ENCODE assay signal across 8 cellular contexts in the genomic region with DNA sequence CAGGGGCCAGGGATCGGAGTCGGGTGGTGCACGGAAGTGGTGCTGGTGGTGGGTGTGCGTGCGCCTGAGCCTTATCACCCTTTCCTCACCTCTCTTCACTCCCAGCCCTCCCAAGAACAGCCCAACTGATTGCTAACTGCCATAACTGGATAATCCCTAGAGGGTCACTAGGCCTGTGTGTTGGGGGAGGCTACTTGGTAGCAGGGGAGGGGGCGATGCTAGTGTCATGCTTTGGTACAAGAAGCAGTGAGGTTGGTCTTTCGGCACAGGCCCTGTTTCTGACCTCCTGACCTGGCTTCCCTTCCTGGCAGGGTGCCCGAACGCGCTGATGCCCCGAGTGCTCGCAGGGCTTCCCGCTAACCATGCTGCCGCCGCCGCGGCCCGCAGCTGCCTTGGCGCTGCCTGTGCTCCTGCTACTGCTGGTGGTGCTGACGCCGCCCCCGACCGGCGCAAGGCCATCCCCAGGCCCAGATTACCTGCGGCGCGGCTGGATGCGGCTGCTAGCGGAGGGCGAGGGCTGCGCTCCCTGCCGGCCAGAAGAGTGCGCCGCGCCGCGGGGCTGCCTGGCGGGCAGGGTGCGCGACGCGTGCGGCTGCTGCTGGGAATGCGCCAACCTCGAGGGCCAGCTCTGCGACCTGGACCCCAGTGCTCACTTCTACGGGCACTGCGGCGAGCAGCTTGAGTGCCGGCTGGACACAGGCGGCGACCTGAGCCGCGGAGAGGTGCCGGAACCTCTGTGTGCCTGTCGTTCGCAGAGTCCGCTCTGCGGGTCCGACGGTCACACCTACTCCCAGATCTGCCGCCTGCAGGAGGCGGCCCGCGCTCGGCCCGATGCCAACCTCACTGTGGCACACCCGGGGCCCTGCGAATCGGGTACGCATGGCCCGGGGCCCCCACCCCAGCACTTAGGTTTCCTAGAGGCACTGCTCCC. TPM values are rescaled to one million over a fixed set of nuclear protein-coding genes. Genes with fewer than 3 reads are reported as not detected.
A peak's percentile ranks its signal among the peaks of the same experiment; 100 is the strongest.
DNase-seq lines count a peak whose midpoint lies in the region; ATAC-seq and TF ChIP-seq lines count a peak whose summit lies in the region.

No MANE protein-coding gene starts in this region.

- H4K8ac ChIP-seq in H9 (replicated peaks; ENCODE audit: insufficient read length, low read depth, low read length) = no peak overlapping the region

- H2BK15ac ChIP-seq in H9 (ENCODE audit: low read depth, low read length) = no peak overlapping the region

- DNase-seq in CD4-positive, CD25-positive, alpha-beta regulatory T cell = peak; percentile 43 to 69 (median 53)
- DNase-seq in H9 (peak; percentile 85), NOMO-1 treated with DMSO at 0.1 percent for 48 hours (lab: John Stamatoyannopoulos, UW; ENCODE audit: unreplicated experiment) (peak; percentile 55), glutamatergic neuron (peak; percentile 84), progenitor cell of endocrine pancreas (ENCODE audit: low spot score, unreplicated experiment) (peak; percentile 74), middle frontal gyrus (ENCODE audit: extremely low spot score, low spot score) (no peak)
- DNase-seq in activated T-helper 2 cell treated with anti-CD3 and anti-CD28 coated beads, Interferon-gamma antibody, Interleukin-2, Interleukin-4, amounts not matched to agents 10 μg/mL and 5 μg/mL and 100 μg/mL, durations not matched to agents 14 hours and 24 hours and 36 hours (ENCODE audit: low spot score) = peak; percentile 44

- no peak overlapping the region for H3K9ac ChIP-seq in H9 (ENCODE audit: extremely low read depth, insufficient read length, low read length)

- H3K23me2 ChIP-seq in H9 (ENCODE audit: insufficient read length, low read depth, low read length, poor library complexity, severe bottlenecking) = peaks cover 40% of the 10 kb centered on the region

- H3K27me3 ChIP-seq in CD4-positive, CD25-positive, alpha-beta regulatory T cell (ENCODE audit: control insufficient read depth, insufficient read depth, low read length) = peaks cover 25% of the 10 kb centered on the region
- peaks cover 45% of the 10 kb centered on the region for H3K27me3 ChIP-seq in H9 (ENCODE audit: insufficient read depth, low read length)

- no peak overlapping the region for H3K23ac ChIP-seq in H9 (ENCODE audit: insufficient read length, low read depth, low read length)

- no peaks in the 10 kb centered on the region for H3K79me1 ChIP-seq in H9 (ENCODE audit: insufficient read depth, low read depth, low read length, poor library complexity, severe bottlenecking)

- H2BK120ac ChIP-seq in H9 (ENCODE audit: low read depth, low read length, poor library complexity, severe bottlenecking) = no peak overlapping the region

- H3K4me1 ChIP-seq in CD4-positive, CD25-positive, alpha-beta regulatory T cell (ENCODE audit: control insufficient read depth, insufficient read depth, low read length, poor library complexity, severe bottlenecking) = peaks cover 54% of the 10 kb centered on the region
- H3K4me1 ChIP-seq in H9 (ENCODE audit: insufficient read depth, low read length) = no peaks in the 10 kb centered on the region; the same call in 1 of the 2 replicates

- peak; percentile 20 to 36 for ATAC-seq in CD4-positive, CD25-positive, alpha-beta regulatory T cell (ENCODE audit: low read depth in 2 of 2)
- ATAC-seq in GM21529 (IDR thresholded peaks at IDR 0.05; ENCODE audit: unreplicated experiment) = no peak

- H4K5ac ChIP-seq in H9 (ENCODE audit: insufficient read length, low read depth, low read length) = no peak overlapping the region

- peak overlapping the region; percentile 98 for H3K4me2 ChIP-seq in H9 (ENCODE audit: insufficient read depth, insufficient read length, low read length)

- H4K20me1 ChIP-seq in H9 (ENCODE audit: control insufficient read depth, insufficient read depth, insufficient read length) = no peaks in the 10 kb centered on the region

- H2AK5ac ChIP-seq in H9 (ENCODE audit: insufficient read length, low read length) = no peak overlapping the region

- H3K36me3 ChIP-seq in CD4-positive, CD25-positive, alpha-beta regulatory T cell (ENCODE audit: control insufficient read depth, insufficient read depth, low read length) = no peaks in the 10 kb centered on the region

- intact Hi-C loops in activated T-helper 2 cell treated with anti-CD3 and anti-CD28 coated beads, Interferon-gamma antibody, Interleukin-2, Interleukin-4, amounts not matched to agents 10 μg/mL and 5 μg/mL and 100 μg/mL, durations not matched to agents 14 hours and 24 hours and 36 hours (cut with micrococcal nuclease) = loop anchor here (5.0 to 10.0 kb wide), 3 partner anchors 80 to 1630 kb away; partner anchors contain the start of genes BTRC and GOT1

- no peak overlapping the region for H4K91ac ChIP-seq in H9 (ENCODE audit: insufficient read length, low read depth, low read length)

- H3K4ac ChIP-seq in H9 (ENCODE audit: low read depth, low read length) = no peak overlapping the region

- H3T11ph ChIP-seq in H9 (ENCODE audit: low read length) = no peak overlapping the region

- H3K18ac ChIP-seq in H9 (ENCODE audit: insufficient read length, low read depth, low read length) = no peak overlapping the region

- no peak overlapping the region for H2AFZ ChIP-seq in H9 (ENCODE audit: low read length)

- H3K56ac ChIP-seq in H9 (ENCODE audit: insufficient read length, low read depth, low read length) = no peak overlapping the region

- H2BK12ac ChIP-seq in H9 (ENCODE audit: insufficient read length, low read depth, low read length) = no peak overlapping the region

- no CpG with 5 or more reads among the region's 72 CpGs for WGBS in H9 (ENCODE audit: extremely low coverage, insufficient read length, low lambda C conversion rate)

- H3K27me3 Mint-ChIP-seq in CD4-positive, CD25-positive, alpha-beta regulatory T cell = peaks cover 42% of the 10 kb centered on the region
- peaks cover 60% of the 10 kb centered on the region for H3K27me3 Mint-ChIP-seq in H9 (ENCODE audit: low read depth)
- H3K27me3 Mint-ChIP-seq in activated T-helper 2 cell treated with anti-CD3 and anti-CD28 coated beads, Interferon-gamma antibody, Interleukin-2, Interleukin-4, amounts not matched to agents 10 μg/mL and 5 μg/mL and 100 μg/mL, durations not matched to agents 14 hours and 24 hours and 36 hours (ENCODE audit: low read depth) = peaks cover 43% of the 10 kb centered on the region
- peaks cover 12% of the 10 kb centered on the region for H3K27me3 Mint-ChIP-seq in glutamatergic neuron (ENCODE audit: unreplicated experiment)
- peaks cover 49% of the 10 kb centered on the region for H3K27me3 Mint-ChIP-seq in progenitor cell of endocrine pancreas

- H3K9me3 ChIP-seq in CD4-positive, CD25-positive, alpha-beta regulatory T cell (ENCODE audit: control insufficient read depth in 2 of 2, low read length in 2 of 2) = no peaks in the 10 kb centered on the region
- H3K9me3 ChIP-seq in H9 (ENCODE audit: control insufficient read depth, low read depth, low read length) = no peaks in the 10 kb centered on the region

- H3K4me3 ChIP-seq in CD4-positive, CD25-positive, alpha-beta regulatory T cell (ENCODE audit: low read depth, low read length) = no peak overlapping the region

- H3K36me3 Mint-ChIP-seq in CD4-positive, CD25-positive, alpha-beta regulatory T cell = peaks cover 3% of the 10 kb centered on the region
- peaks cover 0 to 2% (median 0%) of the 10 kb centered on the region in 3 experiments; a peak in 3 of 7 replicates for H3K36me3 Mint-ChIP-seq in H9 (ENCODE audit: insufficient read depth in 1 of 3, low read depth in 3 of 3)
- H3K36me3 Mint-ChIP-seq in activated T-helper 2 cell treated with anti-CD3 and anti-CD28 coated beads, Interferon-gamma antibody, Interleukin-2, Interleukin-4, amounts not matched to agents 10 μg/mL and 5 μg/mL and 100 μg/mL, durations not matched to agents 14 hours and 24 hours and 36 hours (ENCODE audit: low read depth) = no peaks in the 10 kb centered on the region
- H3K36me3 Mint-ChIP-seq in glutamatergic neuron (ENCODE audit: unreplicated experiment) = no peaks in the 10 kb centered on the region
- H3K36me3 Mint-ChIP-seq in progenitor cell of endocrine pancreas (ENCODE audit: insufficient read depth) = no peaks in the 10 kb centered on the region

- H3K27ac ChIP-seq in CD4-positive, CD25-positive, alpha-beta regulatory T cell (ENCODE audit: insufficient read depth, low read length, poor library complexity, severe bottlenecking) = no peak overlapping the region
- H3K27ac ChIP-seq in H9 (ENCODE audit: insufficient read length, low read depth, low read length) = no peak overlapping the region

- peak overlapping the region; percentile 76 to 95 (median 83) for H3K4me3 Mint-ChIP-seq in CD4-positive, CD25-positive, alpha-beta regulatory T cell
- H3K4me3 Mint-ChIP-seq in H9 (peak overlapping the region; percentile 66 to 79), glutamatergic neuron (ENCODE audit: unreplicated experiment) (peak overlapping the region; percentile 75), progenitor cell of endocrine pancreas (ENCODE audit: low read depth) (peak overlapping the region; percentile 63)
- peak overlapping the region; percentile 13 for H3K4me3 Mint-ChIP-seq in activated T-helper 2 cell treated with anti-CD3 and anti-CD28 coated beads, Interferon-gamma antibody, Interleukin-2, Interleukin-4, amounts not matched to agents 10 μg/mL and 5 μg/mL and 100 μg/mL, durations not matched to agents 14 hours and 24 hours and 36 hours (ENCODE audit: low read depth)

- no peak overlapping the region for H2BK5ac ChIP-seq in H9 (ENCODE audit: insufficient read length, low read length)

- no peak overlapping the region for H2BK20ac ChIP-seq in H9 (ENCODE audit: low read depth, low read length, poor library complexity, severe bottlenecking)

- H3K27ac Mint-ChIP-seq in CD4-positive, CD25-positive, alpha-beta regulatory T cell = no peak overlapping the region
- H3K27ac Mint-ChIP-seq in H9 (no peak overlapping the region; a peak in 1 of 7 replicates), glutamatergic neuron (ENCODE audit: unreplicated experiment) (no peak overlapping the region), progenitor cell of endocrine pancreas (no peak overlapping the region)
- no peak overlapping the region for H3K27ac Mint-ChIP-seq in activated T-helper 2 cell treated with anti-CD3 and anti-CD28 coated beads, Interferon-gamma antibody, Interleukin-2, Interleukin-4, amounts not matched to agents 10 μg/mL and 5 μg/mL and 100 μg/mL, durations not matched to agents 14 hours and 24 hours and 36 hours

- no peaks in the 10 kb centered on the region for H3K79me2 ChIP-seq in H9 (ENCODE audit: insufficient read depth, low read length)

- peaks cover 7 to 53% (median 20%) of the 10 kb centered on the region in 4 donors for H3K4me1 Mint-ChIP-seq in CD4-positive, CD25-positive, alpha-beta regulatory T cell
- H3K4me1 Mint-ChIP-seq in H9 (peaks cover 31 to 41% of the 10 kb centered on the region in 2 experiments), glutamatergic neuron (ENCODE audit: low read depth, unreplicated experiment) (peaks cover 3% of the 10 kb centered on the region), progenitor cell of endocrine pancreas (ENCODE audit: low read depth) (peaks cover 16% of the 10 kb centered on the region)
- peaks cover 24% of the 10 kb centered on the region for H3K4me1 Mint-ChIP-seq in activated T-helper 2 cell treated with anti-CD3 and anti-CD28 coated beads, Interferon-gamma antibody, Interleukin-2, Interleukin-4, amounts not matched to agents 10 μg/mL and 5 μg/mL and 100 μg/mL, durations not matched to agents 14 hours and 24 hours and 36 hours (ENCODE audit: low read depth)

- no peaks in the 10 kb centered on the region for H3K9me3 Mint-ChIP-seq in CD4-positive, CD25-positive, alpha-beta regulatory T cell
- H3K9me3 Mint-ChIP-seq in H9 = no peaks in the 10 kb centered on the region; a peak in 1 of 5 replicates
- H3K9me3 Mint-ChIP-seq in activated T-helper 2 cell treated with anti-CD3 and anti-CD28 coated beads, Interferon-gamma antibody, Interleukin-2, Interleukin-4, amounts not matched to agents 10 μg/mL and 5 μg/mL and 100 μg/mL, durations not matched to agents 14 hours and 24 hours and 36 hours = no peaks in the 10 kb centered on the region
- peaks cover 3% of the 10 kb centered on the region for H3K9me3 Mint-ChIP-seq in glutamatergic neuron (ENCODE audit: unreplicated experiment)
- H3K9me3 Mint-ChIP-seq in progenitor cell of endocrine pancreas (ENCODE audit: low read depth) = no peaks in the 10 kb centered on the region

- TF ChIP-seq CTCF in H9 (conservative IDR thresholded peaks at IDR 0.05) (peak; percentile 71), glutamatergic neuron (IDR thresholded peaks at IDR 0.05; ENCODE audit: partially characterized antibody, unreplicated experiment) (peak; percentile 63), progenitor cell of endocrine pancreas (IDR thresholded peaks at IDR 0.05; ENCODE audit: unreplicated experiment) (peak; percentile 76)

- no peak overlapping the region for H3K14ac ChIP-seq in H9 (ENCODE audit: insufficient read depth, low read length)

RNA-seq across cellular contexts. Expression of gene KAZALD1, which starts 0.7 kb away (rescaled TPM):
- total RNA-seq in CD4-positive, CD25-positive, alpha-beta regulatory T cell = not detected
- under 1 TPM in 1 of 4 donors, not detected in 3; 0.62 TPM for polyA plus RNA-seq in CD4-positive, CD25-positive, alpha-beta regulatory T cell
- 2.9 and 3.6 TPM in 2 replicates for total RNA-seq in H9 (2021)
- 0.55 and 0.67 TPM in 2 replicates for total RNA-seq in activated T-helper 2 cell treated with anti-CD3 and anti-CD28 coated beads, Interferon-gamma antibody, Interleukin-2, Interleukin-4, amounts not matched to agents 10 μg/mL and 5 μg/mL and 100 μg/mL, durations not matched to agents 14 hours and 24 hours and 36 hours
- total RNA-seq in glutamatergic neuron (ENCODE audit: unreplicated experiment) = 0.59 TPM
- 1.3 and 2.0 TPM in 2 replicates for total RNA-seq in progenitor cell of endocrine pancreas

RNA-seq across cellular contexts. Expression of gene SFXN3, which starts 31.5 kb away (rescaled TPM):
- total RNA-seq in CD4-positive, CD25-positive, alpha-beta regulatory T cell = 70.4 TPM
- 10 to 100 TPM; 17.7 to 21.1 (median 20.2) TPM for polyA plus RNA-seq in CD4-positive, CD25-positive, alpha-beta regulatory T cell
- total RNA-seq in H9 (2021) = 2.8 and 3.4 TPM in 2 replicates
- total RNA-seq in activated T-helper 2 cell treated with anti-CD3 and anti-CD28 coated beads, Interferon-gamma antibody, Interleukin-2, Interleukin-4, amounts not matched to agents 10 μg/mL and 5 μg/mL and 100 μg/mL, durations not matched to agents 14 hours and 24 hours and 36 hours = 41.3 and 44.3 TPM in 2 replicates
- total RNA-seq in glutamatergic neuron (ENCODE audit: unreplicated experiment) = 5.2 TPM
- 4.4 and 6.1 TPM in 2 replicates for total RNA-seq in progenitor cell of endocrine pancreas

RNA-seq across cellular contexts. Expression of gene PDZD7, which starts 31.6 kb away (rescaled TPM):
- total RNA-seq in CD4-positive, CD25-positive, alpha-beta regulatory T cell = 3.5 TPM
- polyA plus RNA-seq in CD4-positive, CD25-positive, alpha-beta regulatory T cell = 1 to 10 TPM in 1 of 4 donors, under 1 TPM in 3; 0.59 to 1.1 (median 0.70) TPM
- total RNA-seq in H9 (2021) = 1.7 and 2.0 TPM in 2 replicates
- total RNA-seq in activated T-helper 2 cell treated with anti-CD3 and anti-CD28 coated beads, Interferon-gamma antibody, Interleukin-2, Interleukin-4, amounts not matched to agents 10 μg/mL and 5 μg/mL and 100 μg/mL, durations not matched to agents 14 hours and 24 hours and 36 hours = 0.53 and 0.64 TPM in 2 replicates
- total RNA-seq in glutamatergic neuron (ENCODE audit: unreplicated experiment) = 1.5 TPM
- 0.29 and 0.84 TPM in 2 replicates for total RNA-seq in progenitor cell of endocrine pancreas

Comparison
In these comparisons a context has a peak if more than half of its experiments do, and no peak if none do; other contexts are left out.
1. H3K4me3 Mint-ChIP-seq: peak in every context shown above with its lines; median percentile 83 in CD4-positive, CD25-positive, alpha-beta regulatory T cell; 75 in glutamatergic neuron; 72 in H9; 63 in progenitor cell of endocrine pancreas; 13 in activated T-helper 2 cell treated with anti-CD3 and anti-CD28 coated beads, Interferon-gamma antibody, Interleukin-2, Interleukin-4, amounts not matched to agents 10 μg/mL and 5 μg/mL and 100 μg/mL, durations not matched to agents 14 hours and 24 hours and 36 hours.